Comparison of ENCODE assay signal across 1 cellular context in genomic region chr2:23547725-23548124, GRCh38.
TF ChIP-seq lines count a peak whose summit lies in the region.

No MANE protein-coding gene starts in this region.

TF ChIP-seq in GM23338, 12 proteins besides CTCF, POLR2A, EP300 and RAD21 (continued from another document):
- no peak for TF ChIP-seq ZNF462 (CRISPR knock-in tag; IDR thresholded peaks at IDR 0.05)
- TF ChIP-seq EZH2phosphoT487 (IDR thresholded peaks at IDR 0.05; ENCODE audit: unreplicated experiment) = no peak
- TF ChIP-seq CREB1 (CRISPR knock-in tag; IDR thresholded peaks at IDR 0.05; ENCODE audit: low read depth) = no peak
- no peak for TF ChIP-seq STAT1 (IDR thresholded peaks at IDR 0.05; ENCODE audit: unreplicated experiment)
